Comparison of ENCODE assay signal across 28 cellular contexts in genomic region chr3:108239082-108239481, GRCh38.
"Had no signal": no experiment of that assay in that cellular context is flagged by ENCODE, and none has a peak within 500 bp of the region (broad histone marks: within the 10 kb centered on the region; RNA-seq: fewer than 3 reads in every experiment).

No MANE protein-coding gene starts in this region.

- DNase-seq: activated CD4-positive, alpha-beta T cell treated with anti-CD3 and anti-CD28 coated beads for 36 hours; activated CD4-positive, alpha-beta T cell treated with anti-CD3 and anti-CD28 coated beads, Interleukin-2, amount 10 ng/mL, durations not matched to agents 7 days and 5 days; activated CD4-positive, alpha-beta T cell treated with anti-CD3 and anti-CD28 coated beads, Interleukin-2, amount 50 U/mL, for 48 hours; activated CD8-positive, alpha-beta memory T cell treated with anti-CD3 and anti-CD28 coated beads, Interleukin-2, amount 50 U/mL, for 4 hours; activated CD8-positive, alpha-beta T cell treated with anti-CD3 and anti-CD28 coated beads, Interleukin-2, amount 10 ng/mL, durations not matched to agents 7 days and 5 days; activated naive CD4-positive, alpha-beta T cell treated with anti-CD3 and anti-CD28 coated beads, Interleukin-2, amount 10 ng/mL, durations not matched to agents 7 days and 5 days; activated naive CD8-positive, alpha-beta T cell treated with anti-CD3 and anti-CD28 coated beads, Interleukin-2, amount 50 U/mL, for 24 hours; activated T-cell treated with anti-CD3 and anti-CD28 coated beads for 4 hours; activated T-cell treated with anti-CD3 and anti-CD28 coated beads, Interleukin-2, amount 50 U/mL, for 4 hours; anterior cingulate cortex; caudate nucleus; cerebellar nuclear complex; NCI-H1092 treated with DMSO at 0.1 percent for 48 hours; NCI-H1436; NCI-H1694; NCI-H1930; NCI-H2081 treated with DMSO at 0.1 percent for 48 hours; NCI-H345; NCI-H524 treated with DMSO at 0.1 percent for 48 hours; SHP77; SJCRH30; SW 1271; T-helper 1 cell; T-helper 2 cell; T-helper 9 cell had no signal

- ATAC-seq: activated CD4-positive, alpha-beta T cell treated with anti-CD3 and anti-CD28 coated beads for 36 hours; activated CD4-positive, CD25-positive, alpha-beta regulatory T cell treated with anti-CD3 and anti-CD28 coated beads, Interleukin-2, amount 50 U/mL, for 24 hours; activated CD8-positive, alpha-beta T cell treated with anti-CD3 and anti-CD28 coated beads, Interleukin-2, amount 10 ng/mL, durations not matched to agents 7 days and 5 days; activated naive CD8-positive, alpha-beta T cell treated with anti-CD3 and anti-CD28 coated beads, Interleukin-2, amount 50 U/mL, for 24 hours; activated T-cell treated with anti-CD3 and anti-CD28 coated beads, Interleukin-2, amount 50 U/mL, for 4 hours; Panc1; WTC11 had no signal
